ENCODE assay signal across 21 cellular contexts in the genomic region with DNA sequence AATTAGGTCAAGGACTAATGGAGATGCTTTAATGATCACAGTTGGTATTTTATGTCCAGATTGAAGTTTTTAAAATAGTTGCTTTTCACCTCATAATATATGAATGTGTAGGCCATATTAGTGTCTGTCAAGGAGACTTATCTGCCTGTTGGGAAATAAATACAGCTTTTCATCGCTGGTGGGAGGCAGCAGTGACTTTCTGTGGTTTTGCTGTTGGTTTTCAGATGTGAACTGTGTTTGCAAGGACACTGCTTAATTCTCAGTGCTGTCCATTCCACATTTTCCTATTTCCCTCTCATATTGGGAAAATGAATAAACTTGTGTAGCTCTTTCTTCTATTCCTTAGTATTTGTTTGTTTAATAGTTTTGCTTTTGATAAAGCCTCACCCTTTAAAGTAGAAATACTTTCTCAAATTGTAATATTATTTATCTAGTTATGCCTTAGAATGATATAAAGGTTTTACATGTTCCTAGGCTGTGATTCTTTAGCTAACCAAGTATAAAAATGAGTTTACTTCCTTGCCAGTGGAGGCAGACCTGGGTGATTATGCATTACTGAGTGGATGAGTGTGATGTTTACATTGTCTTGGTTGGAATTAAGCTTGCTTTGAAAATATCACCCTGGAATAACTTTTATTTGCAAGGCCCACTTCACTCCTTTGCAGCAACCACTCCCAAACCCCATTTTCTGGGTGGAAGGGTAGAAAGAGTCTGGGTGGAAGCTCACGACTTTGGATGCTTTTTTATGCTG. TPM values are rescaled to one million over a fixed set of nuclear protein-coding genes. Genes with fewer than 3 reads are reported as not detected.
DNase-seq lines count a peak whose midpoint lies in the region; FAIRE-seq and TF ChIP-seq lines count a peak whose summit lies in the region.
"Had no signal": no experiment of that assay in that cellular context is flagged by ENCODE, and none has a peak within 500 bp of the region (broad histone marks: within the 10 kb centered on the region; RNA-seq: fewer than 3 reads in every experiment).

No MANE protein-coding gene starts in this region.

- H3K36me3 ChIP-seq in kidney (ENCODE audit: control insufficient read depth in 1 of 2, insufficient read depth in 2 of 2, low read length in 2 of 2): no peaks in the 10 kb centered on the region
- H3K36me3 ChIP-seq: gastrocnemius medialis, left lung, right atrium auricular region had no signal

- no peak overlapping the region for H3K9ac ChIP-seq in kidney (ENCODE audit: low read length in 2 of 2)

- H3K9me3 Mint-ChIP-seq in activated naive CD8-positive, alpha-beta T cell treated with anti-CD3 and anti-CD28 coated beads for 36 hours: no peaks in the 10 kb centered on the region
- H3K9me3 Mint-ChIP-seq: activated naive CD4-positive, alpha-beta T cell treated with anti-CD3 and anti-CD28 coated beads, Interleukin-2, amount 10 ng/mL, durations not matched to agents 7 days and 5 days; H9 had no signal

- H3K27ac ChIP-seq in VCaP: peak overlapping the region; percentile 97
- H3K27ac ChIP-seq in kidney (ENCODE audit: low read depth in 2 of 2, low read length in 2 of 2): no peak overlapping the region
- H3K27ac ChIP-seq: left lung had no signal

- no peaks in the 10 kb centered on the region for H3K36me3 Mint-ChIP-seq in activated naive CD8-positive, alpha-beta T cell treated with anti-CD3 and anti-CD28 coated beads for 36 hours
- H3K36me3 Mint-ChIP-seq: activated naive CD4-positive, alpha-beta T cell treated with anti-CD3 and anti-CD28 coated beads, Interleukin-2, amount 10 ng/mL, durations not matched to agents 7 days and 5 days; stimulated activated effector memory CD8-positive, alpha-beta T cell treated with anti-CD3 and anti-CD28 coated beads, Interleukin-12 subunit alpha, Interleukin-12 subunit beta, amount 100 ng/mL, for 72 hours had no signal

- no peak for DNase-seq in AG10803 (ENCODE audit: low read depth)
- peak; percentile 25 for DNase-seq in H4 (ENCODE audit: low spot score)
- peak; percentile 52 for DNase-seq in kidney tubule cell (ENCODE audit: low spot score)
- no peak for DNase-seq in hippocampal formation (lab: John Stamatoyannopoulos, UW)
- no peak for DNase-seq in activated naive CD8-positive, alpha-beta T cell treated with anti-CD3 and anti-CD28 coated beads for 36 hours
- no peak for DNase-seq in kidney
- no peak for DNase-seq in amygdala (lab: John Stamatoyannopoulos, UW)
- DNase-seq: activated naive CD4-positive, alpha-beta T cell treated with anti-CD3 and anti-CD28 coated beads, Interleukin-2, amount 10 ng/mL, durations not matched to agents 7 days and 5 days; gastrocnemius medialis; H9; Kasumi-1; left lung; NCI-H2029; NK-92 treated with Interleukin-12 subunit alpha and Interleukin-12 subunit beta, amount 100 ng/mL, for 24 hours; stimulated activated CD4-positive, alpha-beta T cell treated with anti-CD3 and anti-CD28 coated beads, Interleukin-4, amount 100 ng/mL, for 24 hours had no signal

- peaks cover 36% of the 10 kb centered on the region for H3K27me3 Mint-ChIP-seq in activated naive CD8-positive, alpha-beta T cell treated with anti-CD3 and anti-CD28 coated beads for 36 hours

- H3K4me3 Mint-ChIP-seq in activated naive CD8-positive, alpha-beta T cell treated with anti-CD3 and anti-CD28 coated beads for 36 hours: no peak overlapping the region
- H3K4me3 Mint-ChIP-seq: activated naive CD4-positive, alpha-beta T cell treated with anti-CD3 and anti-CD28 coated beads, Interleukin-2, amount 10 ng/mL, durations not matched to agents 7 days and 5 days; CD14-positive monocyte; stimulated activated effector memory CD8-positive, alpha-beta T cell treated with anti-CD3 and anti-CD28 coated beads, Interleukin-12 subunit alpha, Interleukin-12 subunit beta, amount 100 ng/mL, for 72 hours had no signal

- H3K4me3 ChIP-seq in AG10803 (ENCODE audit: low read length): peak overlapping the region; percentile 93
- no peak overlapping the region for H3K4me3 ChIP-seq in kidney (ENCODE audit: low read length in 2 of 2)
- H3K4me3 ChIP-seq: gastrocnemius medialis, left lung, right atrium auricular region had no signal

- no peaks in the 10 kb centered on the region for H3K9me3 ChIP-seq in kidney (ENCODE audit: control insufficient read depth in 1 of 2, low read length in 2 of 2)
- H3K9me3 ChIP-seq: gastrocnemius medialis, left lung, right atrium auricular region had no signal

- TF ChIP-seq CTCF in AG10803 (conservative IDR thresholded peaks at IDR 0.05; ENCODE audit: low read length) (no peak; the same call in 1 of the 2 replicates), VCaP (conservative IDR thresholded peaks at IDR 0.05) (peak; percentile 20; the same call in 1 of the 2 replicates), kidney (IDR thresholded peaks at IDR 0.05; ENCODE audit: borderline replicate concordance, extremely low read depth, insufficient read depth) (no peak)

- H3K4me1 Mint-ChIP-seq in activated naive CD8-positive, alpha-beta T cell treated with anti-CD3 and anti-CD28 coated beads for 36 hours: no peaks in the 10 kb centered on the region
- H3K4me1 Mint-ChIP-seq: stimulated activated effector memory CD8-positive, alpha-beta T cell treated with anti-CD3 and anti-CD28 coated beads, Interleukin-12 subunit alpha, Interleukin-12 subunit beta, amount 100 ng/mL, for 72 hours had no signal

- FAIRE-seq in kidney (lab: Jason Lieb, UNC): no peak
- FAIRE-seq: endometrium had no signal

- intact Hi-C loops in kidney (cut with DNase I): no loop called here

- peaks cover 0 to 4% of the 10 kb centered on the region in 2 donors for H3K4me1 ChIP-seq in kidney (ENCODE audit: control insufficient read depth in 1 of 2, insufficient read depth in 1 of 2, low read depth in 1 of 2, low read length in 2 of 2)

- H3K27ac Mint-ChIP-seq in activated naive CD8-positive, alpha-beta T cell treated with anti-CD3 and anti-CD28 coated beads for 36 hours: no peak overlapping the region
- H3K27ac Mint-ChIP-seq: activated naive CD4-positive, alpha-beta T cell treated with anti-CD3 and anti-CD28 coated beads, Interleukin-2, amount 10 ng/mL, durations not matched to agents 7 days and 5 days; CD14-positive monocyte; stimulated activated effector memory CD8-positive, alpha-beta T cell treated with anti-CD3 and anti-CD28 coated beads, Interleukin-12 subunit alpha, Interleukin-12 subunit beta, amount 100 ng/mL, for 72 hours had no signal

RNA-seq across cellular contexts. Expression of gene PLCB4, which starts 3.3 kb away (rescaled TPM):
- total RNA-seq in H4 (2014; rRNA removed; shearing (Covaris generic)): 5.7 and 5.9 TPM in 2 replicates
- not detected for total RNA-seq in activated naive CD8-positive, alpha-beta T cell treated with anti-CD3 and anti-CD28 coated beads for 36 hours
- 17.7 TPM for total RNA-seq in kidney
- polyA plus RNA-seq in kidney (ENCODE audit: insufficient read depth, low read depth, low replicate concordance): 2.8 TPM
- total RNA-seq: activated CD8-positive, alpha-beta memory T cell treated with anti-CD3 and anti-CD28 coated beads for 36 hours had no signal
- polyA plus RNA-seq: CD14-positive monocyte had no signal

Comparison
In these comparisons a context has a peak if more than half of its experiments do, and no peak if none do; other contexts are left out.
1. DNase-seq: peak in H4 (single experiment) and kidney tubule cell (single experiment); none in AG10803 (single experiment), hippocampal formation (0 of 2), activated naive CD8-positive, alpha-beta T cell treated with anti-CD3 and anti-CD28 coated beads for 36 hours (single experiment), kidney (single experiment) and amygdala (0 of 56).